In genomic region chr3:138914870-138915502, GRCh38 we compare ENCODE assay signal across 8 cellular contexts. TPM values are rescaled to one million over a fixed set of nuclear protein-coding genes. Genes with fewer than 3 reads are reported as not detected.
DNase-seq lines count a peak whose midpoint lies in the region; ATAC-seq, FAIRE-seq and TF ChIP-seq lines count a peak whose summit lies in the region.

No MANE protein-coding gene starts in this region.

- no TSS peak for BruUV-seq in GM12878 (replicated peaks; lab: Mats Ljungman, UMichigan)

- DNase-seq in ELR (ENCODE audit: low read depth) (peak; percentile 79), H54 (ENCODE audit: insufficient read length, low spot score) (peak; percentile 72), MV-4-11 (lab: John Stamatoyannopoulos, UW) (peak; percentile 71), GM12878 (ENCODE audit: low read depth, low spot score) (no peak), left lung (no peak), tibial artery (no peak), Ammon's horn (ENCODE audit: low spot score) (no peak), NCI-H748 treated with DMSO at 0.1 percent for 48 hours (lab: John Stamatoyannopoulos, UW) (no peak)

- in situ Hi-C loops in GM12878 (cut with MboI): loop anchor here (5.0 to 10.0 kb wide), 4 partner anchors 218 to 850 kb away; no protein-coding TSS in a partner anchor

- H4K20me1 ChIP-seq in GM12878 (ENCODE audit: control insufficient read depth, insufficient read depth): no peaks in the 10 kb centered on the region

- FAIRE-seq in H54 (lab: Jason Lieb, UNC) (peak; percentile 89), GM12878 (lab: Jason Lieb, UNC) (no peak)

- TF ChIP-seq EP300 in GM12878 (IDR thresholded peaks at IDR 0.05; ENCODE audit: borderline replicate concordance in 1 of 2, control insufficient read depth in 1 of 2, low read depth in 2 of 2, low read length in 2 of 2): no peak

- intact Hi-C loops in GM12878 (cut with micrococcal nuclease; ENCODE audit: unreplicated experiment): loop anchor here (1.0 to 5.0 kb wide), 5 partner anchors 80 to 436 kb away; partner anchors contain the start of genes CEP70 and PIK3CB
- intact Hi-C loops in left lung (cut with DNase I): loop anchor here in 1 of 2 donors (5.0 kb wide), 1 partner anchor 213 kb away; no protein-coding TSS in a partner anchor
- intact Hi-C loops in tibial artery (cut with DNase I; ENCODE audit: low total_unique reads): loop anchor here (2.0 to 10.0 kb wide), 2 partner anchors 80 to 320 kb away; partner anchors contain the start of genes CEP70 and PIK3CB

- peak overlapping the region; percentile 27; the same call in 1 of the 2 replicates for H3K9ac ChIP-seq in GM12878 (ENCODE audit: control insufficient read depth, insufficient read depth, low read length)

- H3K4me3 ChIP-seq in GM12878: peak overlapping the region; percentile 85; the same call in 1 of the 2 replicates
- peak overlapping the region; percentile 49 to 80 for H3K4me3 ChIP-seq in left lung
- peak overlapping the region; percentile 74 to 78 for H3K4me3 ChIP-seq in tibial artery

- H3K27me3 ChIP-seq in GM12878 (replicated peaks in 1 of 2; ENCODE audit: control insufficient read depth in 2 of 2, insufficient read depth in 2 of 2, low read length in 1 of 2): peaks cover 0 to 4% of the 10 kb centered on the region in 2 experiments; a peak in 2 of 4 replicates
- H3K27me3 ChIP-seq in left lung: no peaks in the 10 kb centered on the region
- no peaks in the 10 kb centered on the region for H3K27me3 ChIP-seq in tibial artery

- no peak for TF ChIP-seq POLR2A in H54 (IDR thresholded peaks at IDR 0.05; ENCODE audit: low read depth, low read length)
- no peak for TF ChIP-seq POLR2A in GM12878 (IDR thresholded peaks at IDR 0.05; ENCODE audit: low read depth, low read length)

- peak overlapping the region; percentile 79 for H2AFZ ChIP-seq in GM12878 (ENCODE audit: control insufficient read depth, low read depth, low read length)

- H3K36me3 ChIP-seq in GM12878 (ENCODE audit: control insufficient read depth in 2 of 2, insufficient read depth in 2 of 2, low read length in 1 of 2): no peaks in the 10 kb centered on the region
- H3K36me3 ChIP-seq in left lung: no peaks in the 10 kb centered on the region
- H3K36me3 ChIP-seq in tibial artery: no peaks in the 10 kb centered on the region

- peak overlapping the region; percentile 91; the same call in 1 of the 2 replicates for H3K4me2 ChIP-seq in GM12878 (ENCODE audit: control insufficient read depth, insufficient read depth)

- no peak for TF ChIP-seq RAD21 in GM12878 (IDR thresholded peaks at IDR 0.05; ENCODE audit: insufficient read depth, low read depth, low read length)

- peaks cover 3% of the 10 kb centered on the region; the same call in 1 of the 2 replicates for H3K4me1 ChIP-seq in GM12878 (ENCODE audit: control insufficient read depth, insufficient read depth, low read length)
- H3K4me1 ChIP-seq in left lung: peaks cover 6 to 16% of the 10 kb centered on the region in 2 donors
- H3K4me1 ChIP-seq in tibial artery: peaks cover 0 to 17% (median 10%) of the 10 kb centered on the region in 4 donors

- RAD21 ChIA-PET in GM12878 (lab: Charles Lee; ENCODE audit: unreplicated experiment): interaction anchor here (0.5 to 7.7 kb wide), 50 partner anchors 9 to 829 kb away, joined by 3 to 166 read pairs (median 5); partner anchors contain the start of genes CEP70, DBR1 and FAIM

- H3K79me2 ChIP-seq in GM12878 (ENCODE audit: control insufficient read depth, insufficient read depth, low read length): no peaks in the 10 kb centered on the region

- SMC1A ChIA-PET in GM12878 (lab: Charles Lee; ENCODE audit: uncharacterized antibody, unreplicated experiment): interaction anchor here (0.7 to 7.1 kb wide), 31 partner anchors 10 to 437 kb away, joined by 3 to 132 read pairs (median 5); partner anchors contain the start of genes CEP70 and PIK3CB

- no peak for TF ChIP-seq CTCF in GM12878 (IDR thresholded peaks at IDR 0.05 in 2 of 3, conservative IDR thresholded peaks at IDR 0.05 in 1 of 3; ENCODE audit: control insufficient read depth in 2 of 3, extremely low read depth in 1 of 3, insufficient read depth in 1 of 3, low read depth in 3 of 3, low read length in 3 of 3)
- no peak for TF ChIP-seq CTCF in left lung (IDR thresholded peaks at IDR 0.05)
- TF ChIP-seq CTCF in tibial artery (IDR thresholded peaks at IDR 0.05): no peak

- ATAC-seq in GM12878 (peak; percentile 8), left lung (peak; percentile 33)

- WGBS in GM12878 (ENCODE audit: insufficient coverage, insufficient replicate concordance, low lambda C conversion rate, missing lambda C conversion rate): 7% methylated on average over 18 of the region's 19 CpGs

- no peaks in the 10 kb centered on the region for H3K9me3 ChIP-seq in GM12878 (replicated peaks; ENCODE audit: control insufficient read depth, insufficient read depth, low read length)
- no peaks in the 10 kb centered on the region for H3K9me3 ChIP-seq in left lung
- no peaks in the 10 kb centered on the region for H3K9me3 ChIP-seq in tibial artery

- CTCF ChIA-PET in GM12878 (lab: Yijun Ruan, JAX): interaction anchor here (0.6 to 18.6 kb wide), 65 partner anchors 9 to 849 kb away, joined by 3 to 451 read pairs (median 5); partner anchors contain the start of genes CEP70 and FAIM

- H3K27ac ChIP-seq in GM12878 (ENCODE audit: control insufficient read depth, insufficient read depth) (no peak overlapping the region), left lung (peak overlapping the region; percentile 89 to 98), tibial artery (peak overlapping the region; percentile 89 to 95)

- POLR2A ChIA-PET in GM12878 (lab: Charles Lee): interaction anchor here (0.8 to 2.7 kb wide), 4 partner anchors 219 to 321 kb away, joined by 3 to 15 read pairs (median 6); partner anchors contain the start of gene CEP70

TF ChIP-seq in GM12878, 131 proteins besides CTCF, POLR2A, EP300 and RAD21 (continues in another document):
- TF ChIP-seq, protein P1, sequence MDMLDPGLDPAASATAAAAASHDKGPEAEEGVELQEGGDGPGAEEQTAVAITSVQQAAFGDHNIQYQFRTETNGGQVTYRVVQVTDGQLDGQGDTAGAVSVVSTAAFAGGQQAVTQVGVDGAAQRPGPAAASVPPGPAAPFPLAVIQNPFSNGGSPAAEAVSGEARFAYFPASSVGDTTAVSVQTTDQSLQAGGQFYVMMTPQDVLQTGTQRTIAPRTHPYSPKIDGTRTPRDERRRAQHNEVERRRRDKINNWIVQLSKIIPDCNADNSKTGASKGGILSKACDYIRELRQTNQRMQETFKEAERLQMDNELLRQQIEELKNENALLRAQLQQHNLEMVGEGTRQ (IDR thresholded peaks at IDR 0.05; ENCODE audit: borderline replicate concordance, low read depth, low read length): no peak
- TF ChIP-seq ETV6 (conservative IDR thresholded peaks at IDR 0.05 in 1 of 2, IDR thresholded peaks at IDR 0.05 in 1 of 2; ENCODE audit: borderline replicate concordance in 1 of 2, low read depth in 1 of 2) (no peak), BACH1 (IDR thresholded peaks at IDR 0.05; ENCODE audit: borderline replicate concordance) (no peak), NR2F1 (conservative IDR thresholded peaks at IDR 0.05) (no peak), RCOR1 (conservative IDR thresholded peaks at IDR 0.05; ENCODE audit: low read depth, low read length) (no peak)
- TF ChIP-seq, protein P2, sequence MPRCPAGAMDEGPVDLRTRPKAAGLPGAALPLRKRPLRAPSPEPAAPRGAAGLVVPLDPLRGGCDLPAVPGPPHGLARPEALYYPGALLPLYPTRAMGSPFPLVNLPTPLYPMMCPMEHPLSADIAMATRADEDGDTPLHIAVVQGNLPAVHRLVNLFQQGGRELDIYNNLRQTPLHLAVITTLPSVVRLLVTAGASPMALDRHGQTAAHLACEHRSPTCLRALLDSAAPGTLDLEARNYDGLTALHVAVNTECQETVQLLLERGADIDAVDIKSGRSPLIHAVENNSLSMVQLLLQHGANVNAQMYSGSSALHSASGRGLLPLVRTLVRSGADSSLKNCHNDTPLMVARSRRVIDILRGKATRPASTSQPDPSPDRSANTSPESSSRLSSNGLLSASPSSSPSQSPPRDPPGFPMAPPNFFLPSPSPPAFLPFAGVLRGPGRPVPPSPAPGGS (IDR thresholded peaks at IDR 0.05; ENCODE audit: borderline replicate concordance, insufficient read depth, low read depth, low read length, poor library complexity, severe bottlenecking): no peak

RNA-seq across cellular contexts. Expression of gene FOXL2, which starts 32.0 kb away (rescaled TPM):
- total RNA-seq in GM12878 (2013; cell fraction: nucleolus; rRNA removed): not detected in 2 replicates
- total RNA-seq in GM12878 (2014; rRNA removed) (not detected in 2 replicates), GM12878 (2014; rRNA removed; fragmentation: Illumina TruSeq; extraction: Trizol) (not detected in 2 replicates), GM12878 (2021) (0.08 TPM in 1 of 2 replicates, not detected in the other), left lung (not detected)
- not detected for polyA plus RNA-seq in GM12878 (2011; ENCODE audit: low read depth)
- polyA plus RNA-seq in GM12878 (2011; rRNA removed) (not detected in 2 replicates), GM12878 (2014; fragmentation: Illumina TruSeq; extraction: Trizol) (not detected in 2 replicates), GM12878 (2014; fragmentation: Nextera tagmentation; extraction: Ambion mirVana) (not detected), GM12878 (2014; rRNA removed) (not detected in 2 replicates), GM12878 (2016; fragmentation: Nextera tagmentation; extraction: Ambion mirVana) (not detected)
- polyA plus RNA-seq in GM12878 (2011; cell fraction: cytosol; rRNA removed): not detected in 2 replicates
- not detected in 2 replicates for polyA plus RNA-seq in GM12878 (2011; cell fraction: nucleus; rRNA removed)
- polyA plus RNA-seq in GM12878 (2012): not detected in 2 replicates
- polyA minus RNA-seq in GM12878 (2011; rRNA and poly(A)+ RNA removed): not detected in 2 replicates
- 0.40 TPM in 1 of 2 replicates, not detected in the other for polyA minus RNA-seq in GM12878 (2011; cell fraction: cytosol; rRNA and poly(A)+ RNA removed)
- polyA minus RNA-seq in GM12878 (2011; cell fraction: nucleus; rRNA and poly(A)+ RNA removed): not detected in 2 replicates

RNA-seq across cellular contexts. Expression of gene FOXL2NB, which starts 32.0 kb away (rescaled TPM):
- total RNA-seq in GM12878 (2013; cell fraction: nucleolus; rRNA removed): not detected in 2 replicates
- total RNA-seq in GM12878 (2014; rRNA removed): not detected in 2 replicates
- not detected in 2 replicates for total RNA-seq in GM12878 (2014; rRNA removed; fragmentation: Illumina TruSeq; extraction: Trizol)
- total RNA-seq in GM12878 (2021): 0.05 TPM in 1 of 2 replicates, not detected in the other
- polyA plus RNA-seq in GM12878 (2011; ENCODE audit: low read depth): not detected
- not detected in 2 replicates for polyA plus RNA-seq in GM12878 (2011; rRNA removed)
- not detected in 2 replicates for polyA plus RNA-seq in GM12878 (2011; cell fraction: cytosol; rRNA removed)
- polyA plus RNA-seq in GM12878 (2011; cell fraction: nucleus; rRNA removed): not detected in 2 replicates
- 0.04 TPM in 1 of 2 replicates, not detected in the other for polyA plus RNA-seq in GM12878 (2012)
- not detected in 2 replicates for polyA plus RNA-seq in GM12878 (2014; fragmentation: Illumina TruSeq; extraction: Trizol)
- not detected for polyA plus RNA-seq in GM12878 (2014; fragmentation: Nextera tagmentation; extraction: Ambion mirVana)
- polyA plus RNA-seq in GM12878 (2014; rRNA removed): not detected in 2 replicates
- polyA plus RNA-seq in GM12878 (2016; fragmentation: Nextera tagmentation; extraction: Ambion mirVana): not detected
- polyA minus RNA-seq in GM12878 (2011; rRNA and poly(A)+ RNA removed): not detected in 2 replicates
- polyA minus RNA-seq in GM12878 (2011; cell fraction: cytosol; rRNA and poly(A)+ RNA removed): not detected in 2 replicates
- polyA minus RNA-seq in GM12878 (2011; cell fraction: nucleus; rRNA and poly(A)+ RNA removed): not detected in 2 replicates
- total RNA-seq in left lung: not detected

Comparison
In these comparisons a context has a peak if more than half of its experiments do, and no peak if none do; other contexts are left out.
1. DNase-seq: peak in ELR (single experiment), H54 (single experiment) and MV-4-11 (single experiment); none in GM12878 (single experiment), left lung (0 of 2), tibial artery (0 of 2), Ammon's horn (single experiment) and NCI-H748 treated with DMSO at 0.1 percent for 48 hours (single experiment).
2. Peak in every context shown above with its lines, with median percentiles within 50 percentile points of each other: H3K4me3 ChIP-seq.